1 cellular context compared by ENCODE assay signal in genomic region chr21:41186763-41187536, GRCh38.
TF ChIP-seq lines count a peak whose summit lies in the region.

No MANE protein-coding gene starts in this region.

TF ChIP-seq in HCT116, 20 proteins besides CTCF, POLR2A, EP300 and RAD21 (continued from another document):
- TF ChIP-seq ZBTB33 (IDR thresholded peaks at IDR 0.05; ENCODE audit: extremely low read depth, insufficient replicate concordance, low read length): no peak
- TF ChIP-seq ELF1 (IDR thresholded peaks at IDR 0.05; ENCODE audit: borderline replicate concordance, low read depth): no peak
- TF ChIP-seq JUND (IDR thresholded peaks at IDR 0.05): no peak
- no peak for TF ChIP-seq EZH2phosphoT487 (IDR thresholded peaks at IDR 0.05; ENCODE audit: borderline replicate concordance)
- no peak for TF ChIP-seq YY1 (IDR thresholded peaks at IDR 0.05; ENCODE audit: extremely low read depth, insufficient replicate concordance, low read depth, low read length)
- TF ChIP-seq SRF (IDR thresholded peaks at IDR 0.05; ENCODE audit: low read depth): no peak
- no peak for TF ChIP-seq SP1 (IDR thresholded peaks at IDR 0.05; ENCODE audit: low read depth)
- TF ChIP-seq REST (IDR thresholded peaks at IDR 0.05; ENCODE audit: low read depth): no peak
- TF ChIP-seq MAX (IDR thresholded peaks at IDR 0.05): no peak
- TF ChIP-seq SIN3A (IDR thresholded peaks at IDR 0.05; ENCODE audit: low read depth): no peak
